19 cellular contexts compared by ENCODE assay signal in genomic region chr1:31042656-31043055, GRCh38.
"Had no signal": no experiment of that assay in that cellular context is flagged by ENCODE, and none has a peak within 500 bp of the region (broad histone marks: within the 10 kb centered on the region; RNA-seq: fewer than 3 reads in every experiment).

No MANE protein-coding gene starts in this region.

- H3K9me3 Mint-ChIP-seq: activated CD4-positive, alpha-beta memory T cell treated with anti-CD3 and anti-CD28 coated beads for 36 hours; activated T-cell treated with anti-CD3 and anti-CD28 coated beads, Interleukin-2, amount 50 U/mL, for 4 hours; activated T-helper 17 cell treated with anti-CD3 and anti-CD28 coated beads, Interleukin-2, amount 50 U/mL, for 72 hours had no signal

- ATAC-seq: activated CD4-positive, CD25-positive, alpha-beta regulatory T cell treated with anti-CD3 and anti-CD28 coated beads, Interleukin-2, amount 50 U/mL, for 24 hours; activated T-cell treated with anti-CD3 and anti-CD28 coated beads, Interleukin-2, amount 50 U/mL, for 4 hours; activated T-helper 17 cell treated with anti-CD3 and anti-CD28 coated beads, Interleukin-2, amount 50 U/mL, for 72 hours; pancreas; psoas muscle; stimulated activated naive CD8-positive, alpha-beta T cell treated with anti-CD3 and anti-CD28 coated beads, Interleukin-15, Interleukin-2, amounts not matched to agents 100 U/mL and 50 U/mL, for 24 hours had no signal

- DNase-seq: activated CD4-positive, alpha-beta memory T cell treated with anti-CD3 and anti-CD28 coated beads for 36 hours; activated CD4-positive, alpha-beta T cell treated with anti-CD3 and anti-CD28 coated beads, Interleukin-2, amount 10 ng/mL, durations not matched to agents 24 days and 14 days; activated CD8-positive, alpha-beta memory T cell treated with anti-CD3 and anti-CD28 coated beads, Interleukin-2, amount 50 U/mL, for 4 hours; activated gamma-delta T cell treated with Interleukin-2 at 50 U/mL for 16 hours; activated naive CD4-positive, alpha-beta T cell treated with anti-CD3 and anti-CD28 coated beads, Interleukin-2, amount 50 U/mL, for 16 hours; activated T-cell treated with anti-CD3 and anti-CD28 coated beads, Interleukin-2, amount 50 U/mL, for 4 hours; amniotic stem cell; central memory CD4-positive, alpha-beta T cell; esophagus squamous epithelium; left ventricle myocardium inferior; pancreas; psoas muscle; stimulated activated CD4-positive, alpha-beta T cell treated with anti-CD3 and anti-CD28 coated beads, Interleukin-15, amount 100 ng/mL, for 24 hours; stimulated activated CD4-positive, alpha-beta T cell treated with anti-CD3 and anti-CD28 coated beads, Interleukin-2, amount 100 ng/mL, for 24 hours; stimulated activated naive CD8-positive, alpha-beta T cell treated with anti-CD3 and anti-CD28 coated beads, Interleukin-15, Interleukin-2, amounts not matched to agents 100 U/mL and 50 U/mL, for 24 hours; testis; upper lobe of left lung had no signal

- H3K4me3 Mint-ChIP-seq: activated CD4-positive, alpha-beta memory T cell treated with anti-CD3 and anti-CD28 coated beads for 36 hours; activated CD4-positive, alpha-beta T cell treated with anti-CD3 and anti-CD28 coated beads, Interleukin-2, amount 10 ng/mL, durations not matched to agents 24 days and 14 days; activated T-cell treated with anti-CD3 and anti-CD28 coated beads, Interleukin-2, amount 50 U/mL, for 4 hours; activated T-helper 17 cell treated with anti-CD3 and anti-CD28 coated beads, Interleukin-2, amount 50 U/mL, for 72 hours had no signal

- H3K27ac Mint-ChIP-seq: activated CD4-positive, alpha-beta memory T cell treated with anti-CD3 and anti-CD28 coated beads for 36 hours; activated CD4-positive, alpha-beta T cell treated with anti-CD3 and anti-CD28 coated beads, Interleukin-2, amount 10 ng/mL, durations not matched to agents 24 days and 14 days; activated T-helper 17 cell treated with anti-CD3 and anti-CD28 coated beads, Interleukin-2, amount 50 U/mL, for 72 hours had no signal

- H3K27me3 Mint-ChIP-seq: activated CD4-positive, alpha-beta memory T cell treated with anti-CD3 and anti-CD28 coated beads for 36 hours; activated CD4-positive, alpha-beta T cell treated with anti-CD3 and anti-CD28 coated beads, Interleukin-2, amount 10 ng/mL, durations not matched to agents 24 days and 14 days; activated T-helper 17 cell treated with anti-CD3 and anti-CD28 coated beads, Interleukin-2, amount 50 U/mL, for 72 hours had no signal
